8 cellular contexts compared by ENCODE assay signal in genomic region chr10:110893559-110894179, GRCh38. TPM values are rescaled to one million over a fixed set of nuclear protein-coding genes. Genes with fewer than 3 reads are reported as not detected.
DNase-seq lines count a peak whose midpoint lies in the region; ATAC-seq and TF ChIP-seq lines count a peak whose summit lies in the region.

No MANE protein-coding gene starts in this region.

- H2AFZ ChIP-seq in DND-41 (ENCODE audit: low read depth, low read length) = no peak overlapping the region
- no peak overlapping the region for H2AFZ ChIP-seq in SU-DHL-6 (ENCODE audit: low read depth, low read length, severe bottlenecking)

- H3K4me3 ChIP-seq in DND-41 (ENCODE audit: low read depth in 1 of 2, low read length in 2 of 2) (no peak overlapping the region), SU-DHL-6 (ENCODE audit: insufficient read depth, low read length, poor library complexity, severe bottlenecking) (no peak overlapping the region), fibroblast of villous mesenchyme (ENCODE audit: low read depth, low read length) (no peak overlapping the region)

- no peak overlapping the region for H3K9ac ChIP-seq in DND-41 (ENCODE audit: low read depth, low read length)
- no peak overlapping the region for H3K9ac ChIP-seq in SU-DHL-6 (ENCODE audit: low read length)

- H3K27me3 ChIP-seq in DND-41 (ENCODE audit: insufficient read depth, low read length, poor library complexity) (no peaks in the 10 kb centered on the region), SU-DHL-6 (ENCODE audit: low read length) (no peaks in the 10 kb centered on the region)

- H3K9me2 ChIP-seq in SU-DHL-6 (replicated peaks; ENCODE audit: insufficient read depth, low read length) = no peaks in the 10 kb centered on the region

- H4K20me1 ChIP-seq in DND-41 (ENCODE audit: insufficient read depth, low read length) (no peaks in the 10 kb centered on the region), SU-DHL-6 (ENCODE audit: low read depth, low read length) (no peaks in the 10 kb centered on the region)

- H3K36me3 ChIP-seq in DND-41 (ENCODE audit: insufficient read depth, low read length) (peaks cover 61% of the 10 kb centered on the region), SU-DHL-6 (ENCODE audit: low read length) (peaks cover 68% of the 10 kb centered on the region)

- H3K27ac ChIP-seq in DND-41 (ENCODE audit: low read length) (no peak overlapping the region), SU-DHL-6 (ENCODE audit: low read depth, low read length) (peak overlapping the region; percentile 34; the same call in 1 of the 2 replicates)

- TF ChIP-seq CTCF in DND-41 (IDR thresholded peaks at IDR 0.05; ENCODE audit: borderline replicate concordance, extremely low read depth, low read length, poor library complexity, severe bottlenecking) = peak; percentile 68
- no peak for TF ChIP-seq CTCF in GM20000 (IDR thresholded peaks at IDR 0.05; ENCODE audit: extremely low read depth, missing control alignments)
- peak; percentile 64 for TF ChIP-seq CTCF in LNCAP (IDR thresholded peaks at IDR 0.05)
- peak; percentile 67 for TF ChIP-seq CTCF in SU-DHL-6 (IDR thresholded peaks at IDR 0.05; ENCODE audit: insufficient read depth, low read length, poor library complexity, severe bottlenecking)
- peak; percentile 47 for TF ChIP-seq CTCF in fibroblast of villous mesenchyme (IDR thresholded peaks at IDR 0.05; ENCODE audit: insufficient read depth, low read depth, low read length)

- no peak for DNase-seq in DND-41
- DNase-seq in GM20000 (ENCODE audit: low spot score) = peak; percentile 29
- peak; percentile 51 for DNase-seq in fibroblast of villous mesenchyme (ENCODE audit: low read depth)
- DNase-seq in pons (ENCODE audit: low spot score) = peak; percentile 80
- no peak for DNase-seq in activated effector memory CD4-positive, alpha-beta T cell treated with Interleukin-2 at 50 U/mL for 16 hours

- H3K4me2 ChIP-seq in DND-41 (ENCODE audit: insufficient read depth, low read length) (no peak overlapping the region), SU-DHL-6 (ENCODE audit: low read depth, low read length, poor library complexity, severe bottlenecking) (no peak overlapping the region)

- H3K4me1 ChIP-seq in DND-41 (ENCODE audit: insufficient read depth, low read length) = no peaks in the 10 kb centered on the region

- no peaks in the 10 kb centered on the region for H3K79me2 ChIP-seq in DND-41 (ENCODE audit: insufficient read depth, low read length)
- H3K79me2 ChIP-seq in SU-DHL-6 (ENCODE audit: insufficient read depth, low read length) = 0 out of 2 replicates have a peak, but pooled peaks cover 5% of the 10 kb centered on the region

- H3F3A ChIP-seq in SU-DHL-6 (ENCODE audit: insufficient read depth) = peaks cover 31% of the 10 kb centered on the region

- ATAC-seq in DND-41 (ENCODE audit: insufficient read depth, low read depth) (peak; percentile 92), HG03095 (IDR thresholded peaks at IDR 0.05; ENCODE audit: unreplicated experiment) (no peak)

- no peaks in the 10 kb centered on the region for H3K9me3 ChIP-seq in DND-41 (ENCODE audit: insufficient read depth, low read length, severe bottlenecking)
- H3K9me3 ChIP-seq in SU-DHL-6 (ENCODE audit: insufficient read depth, low read length) = no peaks in the 10 kb centered on the region

RNA-seq across cellular contexts. Expression of gene PDCD4, which starts 21.9 kb away (rescaled TPM):
- 18.4 and 35.8 TPM in 2 replicates for total RNA-seq in fibroblast of villous mesenchyme

RNA-seq across cellular contexts. Expression of gene BBIP1, which starts 25.3 kb away (rescaled TPM):
- total RNA-seq in fibroblast of villous mesenchyme = 20.6 and 23.3 TPM in 2 replicates

RNA-seq across cellular contexts. Expression of gene SHOC2, which starts 25.7 kb away (rescaled TPM):
- total RNA-seq in fibroblast of villous mesenchyme = 50.9 and 69.5 TPM in 2 replicates

Comparison
In these comparisons a context has a peak if more than half of its experiments do, and no peak if none do; other contexts are left out.
1. DNase-seq: peak in GM20000 (single experiment), fibroblast of villous mesenchyme (single experiment) and pons (single experiment); none in DND-41 (single experiment) and activated effector memory CD4-positive, alpha-beta T cell treated with Interleukin-2 at 50 U/mL for 16 hours (single experiment).